Comparison of ENCODE assay signal across 7 cellular contexts in genomic region chr5:10630744-10631143, GRCh38.
DNase-seq lines count a peak whose midpoint lies in the region; ATAC-seq, FAIRE-seq and TF ChIP-seq lines count a peak whose summit lies in the region.
"Not testable (repeated sequence)": the region's sequence is repeated elsewhere in the genome, so short reads cannot be mapped to it uniquely, and the experiment has no call there.

No MANE protein-coding gene starts in this region.

- H3K4me1 Mint-ChIP-seq in CD14-positive monocyte (peaks cover 77% of the 10 kb centered on the region), activated B cell treated with CpG ODN at 0.5 μM for 24 hours (peaks cover 96% of the 10 kb centered on the region)
- peaks cover 69% of the 10 kb centered on the region for H3K4me1 Mint-ChIP-seq in activated naive CD8-positive, alpha-beta T cell treated with anti-CD3 and anti-CD28 coated beads for 36 hours
- H3K4me1 Mint-ChIP-seq in stimulated activated effector memory CD8-positive, alpha-beta T cell treated with anti-CD3 and anti-CD28 coated beads, Interleukin-12 subunit alpha, Interleukin-12 subunit beta, amount 100 ng/mL, for 72 hours, result peaks cover 83% of the 10 kb centered on the region

- peaks cover 71% of the 10 kb centered on the region for H3K4me1 ChIP-seq in OCI-LY7 (ENCODE audit: insufficient read depth, low read length, poor library complexity, severe bottlenecking)
- peaks cover 33% of the 10 kb centered on the region for H3K4me1 ChIP-seq in iPS-20b (ENCODE audit: insufficient read depth, low read length)

- 0 out of 2 replicates have a peak overlapping the region, but pooled peaks have one; percentile 41 for H3K9ac ChIP-seq in iPS-20b (ENCODE audit: low read depth, low read length)

- BruUV-seq in OCI-LY7 (replicated peaks; lab: Mats Ljungman, UMichigan), result not testable (repeated sequence)

- POLR2A ChIA-PET in OCI-LY7 (lab: Charles Lee), result interaction anchor here (1.6 kb wide), 1 partner anchor 178 kb away, joined by 3 read pairs; no protein-coding TSS in a partner anchor
- POLR2A ChIA-PET in activated B cell treated with CpG ODN at 0.5 μM for 24 hours (lab: Charles Lee), result interaction anchor here (2.4 to 6.4 kb wide), 3 partner anchors 24 to 66 kb away, joined by 12 to 158 read pairs (median 43); partner anchors contain the start of gene ANKRD33B

- H3K27me3 Mint-ChIP-seq in CD14-positive monocyte (ENCODE audit: low read depth in 3 of 3), result peaks cover 2 to 17% (median 5%) of the 10 kb centered on the region in 3 donors
- not testable (repeated sequence) for H3K27me3 Mint-ChIP-seq in activated B cell treated with CpG ODN at 0.5 μM for 24 hours
- peaks cover 11% of the 10 kb centered on the region for H3K27me3 Mint-ChIP-seq in activated naive CD8-positive, alpha-beta T cell treated with anti-CD3 and anti-CD28 coated beads for 36 hours

- H3K9me3 Mint-ChIP-seq in CD14-positive monocyte; activated B cell treated with CpG ODN at 0.5 μM for 24 hours; activated naive CD8-positive, alpha-beta T cell treated with anti-CD3 and anti-CD28 coated beads for 36 hours; stimulated activated effector memory CD8-positive, alpha-beta T cell treated with anti-CD3 and anti-CD28 coated beads, Interleukin-12 subunit alpha, Interleukin-12 subunit beta, amount 100 ng/mL, for 72 hours: not testable (repeated sequence)

- H3K79me2 ChIP-seq in OCI-LY7 (ENCODE audit: insufficient read depth, low read depth, low read length), result not testable (repeated sequence)

- H3K9me2 ChIP-seq in OCI-LY7 (ENCODE audit: insufficient read depth, low read length), result not testable (repeated sequence)

- ATAC-seq in activated B cell treated with CpG ODN at 0.5 μM for 24 hours (ENCODE audit: low read depth); stimulated activated effector memory CD8-positive, alpha-beta T cell treated with anti-CD3 and anti-CD28 coated beads, Interleukin-12 subunit alpha, Interleukin-12 subunit beta, amount 100 ng/mL, for 72 hours: not testable (repeated sequence)

- H3K4me3 ChIP-seq in OCI-LY7 (ENCODE audit: low read depth, low read length, poor library complexity, severe bottlenecking); iPS-20b (ENCODE audit: low read length): not testable (repeated sequence)

- CTCF ChIA-PET in OCI-LY7 (lab: Charles Lee; ENCODE audit: unreplicated experiment), result not testable (repeated sequence)
- CTCF ChIA-PET in activated B cell treated with CpG ODN at 0.5 μM for 24 hours (lab: Charles Lee), result interaction anchor here (1.1 to 2.2 kb wide), 2 partner anchors 21 to 178 kb away, joined by 3 to 16 read pairs; no protein-coding TSS in a partner anchor

- peak overlapping the region; percentile 68 for H3K4me2 ChIP-seq in OCI-LY7 (ENCODE audit: low read length)

- H3K4me3 Mint-ChIP-seq in CD14-positive monocyte, result peak overlapping the region in 1 of 2 donors; percentile 91
- H3K4me3 Mint-ChIP-seq in activated B cell treated with CpG ODN at 0.5 μM for 24 hours, result peak overlapping the region; percentile 84
- H3K4me3 Mint-ChIP-seq in activated naive CD8-positive, alpha-beta T cell treated with anti-CD3 and anti-CD28 coated beads for 36 hours, result not testable (repeated sequence)
- H3K4me3 Mint-ChIP-seq in stimulated activated effector memory CD8-positive, alpha-beta T cell treated with anti-CD3 and anti-CD28 coated beads, Interleukin-12 subunit alpha, Interleukin-12 subunit beta, amount 100 ng/mL, for 72 hours, result peak overlapping the region; percentile 78

- not testable (repeated sequence) for H3K27me3 ChIP-seq in iPS-20b (ENCODE audit: insufficient read depth, low read length)

- not testable (repeated sequence) for H4K20me1 ChIP-seq in OCI-LY7 (ENCODE audit: insufficient read depth, low read length)

- TF ChIP-seq POLR2A in GM12891 (IDR thresholded peaks at IDR 0.05; ENCODE audit: low read depth, low read length), result not testable (repeated sequence)

- not testable (repeated sequence) for H2AFZ ChIP-seq in OCI-LY7 (ENCODE audit: low read length)

- not testable (repeated sequence) for H3K27ac ChIP-seq in OCI-LY7 (ENCODE audit: low read depth, low read length, poor library complexity, severe bottlenecking); iPS-20b (ENCODE audit: low read length)

- H3K9me3 ChIP-seq in OCI-LY7 (ENCODE audit: low read length); iPS-20b (ENCODE audit: insufficient read depth, low read depth, low read length): not testable (repeated sequence)

- not testable (repeated sequence) for DNase-seq in CD14-positive monocyte (ENCODE audit: low spot score); GM12891 (ENCODE audit: insufficient read length, low spot score); OCI-LY7 (ENCODE audit: low spot score); activated B cell treated with CpG ODN at 0.5 μM for 24 hours; activated naive CD8-positive, alpha-beta T cell treated with anti-CD3 and anti-CD28 coated beads for 36 hours; stimulated activated effector memory CD8-positive, alpha-beta T cell treated with anti-CD3 and anti-CD28 coated beads, Interleukin-12 subunit alpha, Interleukin-12 subunit beta, amount 100 ng/mL, for 72 hours (ENCODE audit: low spot score in 2 of 2)

- H3K36me3 Mint-ChIP-seq in CD14-positive monocyte, result not testable (repeated sequence)
- H3K36me3 Mint-ChIP-seq in activated B cell treated with CpG ODN at 0.5 μM for 24 hours (ENCODE audit: low read depth), result peaks cover 37% of the 10 kb centered on the region
- H3K36me3 Mint-ChIP-seq in activated naive CD8-positive, alpha-beta T cell treated with anti-CD3 and anti-CD28 coated beads for 36 hours, result peaks cover 20% of the 10 kb centered on the region
- H3K36me3 Mint-ChIP-seq in stimulated activated effector memory CD8-positive, alpha-beta T cell treated with anti-CD3 and anti-CD28 coated beads, Interleukin-12 subunit alpha, Interleukin-12 subunit beta, amount 100 ng/mL, for 72 hours, result peaks cover 22% of the 10 kb centered on the region

- peak overlapping the region; percentile 97 to 99 (median 98) for H3K27ac Mint-ChIP-seq in CD14-positive monocyte
- H3K27ac Mint-ChIP-seq in activated B cell treated with CpG ODN at 0.5 μM for 24 hours, result peak overlapping the region; percentile 99
- H3K27ac Mint-ChIP-seq in activated naive CD8-positive, alpha-beta T cell treated with anti-CD3 and anti-CD28 coated beads for 36 hours, result peak overlapping the region; percentile 0
- peak overlapping the region; percentile 96 for H3K27ac Mint-ChIP-seq in stimulated activated effector memory CD8-positive, alpha-beta T cell treated with anti-CD3 and anti-CD28 coated beads, Interleukin-12 subunit alpha, Interleukin-12 subunit beta, amount 100 ng/mL, for 72 hours

- intact Hi-C loops in CD14-positive monocyte (cut with micrococcal nuclease), result loop anchor here (5.0 to 10.0 kb wide), 5 partner anchors 132 to 366 kb away; partner anchors contain the start of genes DAP (in 2 of the 2) and MARCHF6 (in 1 of the 2)
- intact Hi-C loops in OCI-LY7 (cut with micrococcal nuclease; ENCODE audit: unreplicated experiment), result not testable (repeated sequence)
- intact Hi-C loops in activated B cell treated with CpG ODN at 0.5 μM for 24 hours (cut with micrococcal nuclease), result loop anchor here (1.0 to 10.0 kb wide), 2 partner anchors 104 to 277 kb away; partner anchors contain the start of gene MARCHF6

- not testable (repeated sequence) for H3K36me3 ChIP-seq in OCI-LY7 (ENCODE audit: insufficient read depth, low read length); iPS-20b (ENCODE audit: insufficient read depth, low read depth, low read length)

- TF ChIP-seq CTCF in CD14-positive monocyte (IDR thresholded peaks at IDR 0.05); OCI-LY7 (conservative IDR thresholded peaks at IDR 0.05; ENCODE audit: low read length); activated B cell treated with CpG ODN at 0.5 μM for 24 hours (IDR thresholded peaks at IDR 0.05): not testable (repeated sequence)

- FAIRE-seq in GM12891 (lab: Jason Lieb, UNC), result not testable (repeated sequence)

TF ChIP-seq in GM12891, 5 proteins besides CTCF, POLR2A, EP300 and RAD21:
- peak; percentile 45; the same call in 1 of the 2 replicates for TF ChIP-seq POLR2AphosphoS5 (IDR thresholded peaks at IDR 0.05; ENCODE audit: low read depth, low read length)
TF ChIP-seq in GM12891: peak in this region for 1; not testable (repeated sequence) for 4.

Comparison
In these comparisons a context has a peak if more than half of its experiments do, and no peak if none do; other contexts are left out.
1. H3K27ac Mint-ChIP-seq: peak in every context shown above with its lines; median percentile 99 in activated B cell treated with CpG ODN at 0.5 μM for 24 hours; 98 in CD14-positive monocyte; 96 in stimulated activated effector memory CD8-positive, alpha-beta T cell treated with anti-CD3 and anti-CD28 coated beads, Interleukin-12 subunit alpha, Interleukin-12 subunit beta, amount 100 ng/mL, for 72 hours; 0 in activated naive CD8-positive, alpha-beta T cell treated with anti-CD3 and anti-CD28 coated beads for 36 hours.